9 cellular contexts compared by ENCODE assay signal in genomic region chr11:35635933-35636332, GRCh38.
"Had no signal": no experiment of that assay in that cellular context is flagged by ENCODE, and none has a peak within 500 bp of the region (broad histone marks: within the 10 kb centered on the region; RNA-seq: fewer than 3 reads in every experiment).

No MANE protein-coding gene starts in this region.

- H3K36me3 ChIP-seq: HAP-1 had no signal

- H3K9me3 ChIP-seq: HAP-1 had no signal

- DNase-seq: GM23248, GOT3, H7, H9, HCEC 1CT, HFFc6 had no signal

- H2AFZ ChIP-seq: GM23248, GM23338 had no signal

- H3K4me1 ChIP-seq: HAP-1 had no signal

- H3K4me2 ChIP-seq: GM23338 had no signal

- H3K27ac ChIP-seq: GM23248 had no signal

- ATAC-seq: GM23338, HCT116 had no signal

- H3K4me3 ChIP-seq: GM23248, GM23338, HAP-1 had no signal

- H3K9ac ChIP-seq: GM23248 had no signal
